ENCODE assay signal across 1 cellular context in the genomic region with DNA sequence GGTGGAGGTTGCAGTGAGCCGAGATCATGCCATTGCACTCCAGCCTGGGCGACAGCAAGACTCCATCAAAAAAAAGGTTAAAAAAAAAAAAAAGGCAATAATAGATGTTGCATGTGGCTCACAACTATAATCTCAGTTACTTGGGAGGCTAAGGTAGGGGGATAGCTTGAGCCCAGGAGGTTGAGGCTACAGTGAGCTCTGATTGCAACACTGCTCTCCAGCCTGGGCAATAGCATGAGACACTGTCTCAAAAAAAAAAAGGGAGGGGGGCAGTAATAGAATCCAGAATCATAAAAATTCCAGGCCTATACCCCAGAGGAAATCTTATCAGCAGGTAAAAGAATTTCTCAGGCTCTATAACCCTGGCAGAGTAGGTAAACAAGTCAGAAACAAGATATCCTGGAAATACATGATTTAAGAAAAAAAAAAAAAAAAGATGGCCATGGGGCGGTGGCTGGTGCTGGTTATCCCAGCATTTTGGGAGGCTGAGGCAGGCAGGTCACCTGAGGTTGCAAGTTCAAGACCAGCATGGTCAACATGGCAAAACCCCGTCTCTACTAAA.
TF ChIP-seq lines count a peak whose summit lies in the region.

No MANE protein-coding gene starts in this region.

TF ChIP-seq in HEK293, 187 proteins besides CTCF, POLR2A, EP300 and RAD21 (continued from another document):
- TF ChIP-seq INSM2 (tag by site-specific recombination; IDR thresholded peaks at IDR 0.05): 0 out of 2 replicates have a peak, but pooled peaks have one; percentile 29
- TF ChIP-seq, protein P1, sequence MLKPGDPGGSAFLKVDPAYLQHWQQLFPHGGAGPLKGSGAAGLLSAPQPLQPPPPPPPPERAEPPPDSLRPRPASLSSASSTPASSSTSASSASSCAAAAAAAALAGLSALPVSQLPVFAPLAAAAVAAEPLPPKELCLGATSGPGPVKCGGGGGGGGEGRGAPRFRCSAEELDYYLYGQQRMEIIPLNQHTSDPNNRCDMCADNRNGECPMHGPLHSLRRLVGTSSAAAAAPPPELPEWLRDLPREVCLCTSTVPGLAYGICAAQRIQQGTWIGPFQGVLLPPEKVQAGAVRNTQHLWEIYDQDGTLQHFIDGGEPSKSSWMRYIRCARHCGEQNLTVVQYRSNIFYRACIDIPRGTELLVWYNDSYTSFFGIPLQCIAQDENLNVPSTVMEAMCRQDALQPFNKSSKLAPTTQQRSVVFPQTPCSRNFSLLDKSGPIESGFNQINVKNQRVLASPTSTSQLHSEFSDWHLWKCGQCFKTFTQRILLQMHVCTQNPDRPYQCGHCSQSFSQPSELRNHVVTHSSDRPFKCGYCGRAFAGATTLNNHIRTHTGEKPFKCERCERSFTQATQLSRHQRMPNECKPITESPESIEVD (tag by site-specific recombination; IDR thresholded peaks at IDR 0.05): peak; percentile 91
- TF ChIP-seq, protein P2, sequence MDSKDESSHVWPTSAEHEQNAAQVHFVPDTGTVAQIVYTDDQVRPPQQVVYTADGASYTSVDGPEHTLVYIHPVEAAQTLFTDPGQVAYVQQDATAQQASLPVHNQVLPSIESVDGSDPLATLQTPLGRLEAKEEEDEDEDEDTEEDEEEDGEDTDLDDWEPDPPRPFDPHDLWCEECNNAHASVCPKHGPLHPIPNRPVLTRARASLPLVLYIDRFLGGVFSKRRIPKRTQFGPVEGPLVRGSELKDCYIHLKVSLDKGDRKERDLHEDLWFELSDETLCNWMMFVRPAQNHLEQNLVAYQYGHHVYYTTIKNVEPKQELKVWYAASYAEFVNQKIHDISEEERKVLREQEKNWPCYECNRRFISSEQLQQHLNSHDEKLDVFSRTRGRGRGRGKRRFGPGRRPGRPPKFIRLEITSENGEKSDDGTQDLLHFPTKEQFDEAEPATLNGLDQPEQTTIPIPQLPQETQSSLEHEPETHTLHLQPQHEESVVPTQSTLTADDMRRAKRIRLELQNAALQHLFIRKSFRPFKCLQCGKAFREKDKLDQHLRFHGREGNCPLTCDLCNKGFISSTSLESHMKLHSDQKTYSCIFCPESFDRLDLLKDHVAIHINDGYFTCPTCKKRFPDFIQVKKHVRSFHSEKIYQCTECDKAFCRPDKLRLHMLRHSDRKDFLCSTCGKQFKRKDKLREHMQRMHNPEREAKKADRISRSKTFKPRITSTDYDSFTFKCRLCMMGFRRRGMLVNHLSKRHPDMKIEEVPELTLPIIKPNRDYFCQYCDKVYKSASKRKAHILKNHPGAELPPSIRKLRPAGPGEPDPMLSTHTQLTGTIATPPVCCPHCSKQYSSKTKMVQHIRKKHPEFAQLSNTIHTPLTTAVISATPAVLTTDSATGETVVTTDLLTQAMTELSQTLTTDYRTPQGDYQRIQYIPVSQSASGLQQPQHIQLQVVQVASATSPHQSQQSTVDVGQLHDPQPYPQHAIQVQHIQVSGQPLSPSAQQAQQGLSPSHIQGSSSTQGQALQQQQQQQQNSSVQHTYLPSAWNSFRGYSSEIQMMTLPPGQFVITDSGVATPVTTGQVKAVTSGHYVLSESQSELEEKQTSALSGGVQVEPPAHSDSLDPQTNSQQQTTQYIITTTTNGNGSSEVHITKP (tag by site-specific recombination; IDR thresholded peaks at IDR 0.05): peak; percentile 11; the same call in 1 of the 2 replicates
